Comparison of ENCODE assay signal across 16 cellular contexts in genomic region chr22:24696551-24697001, GRCh38.
DNase-seq lines count a peak whose midpoint lies in the region; ATAC-seq and TF ChIP-seq lines count a peak whose summit lies in the region.
"Had no signal": no experiment of that assay in that cellular context is flagged by ENCODE, and none has a peak within 500 bp of the region (broad histone marks: within the 10 kb centered on the region; RNA-seq: fewer than 3 reads in every experiment).

No MANE protein-coding gene starts in this region.

- WGBS in neuronal stem cell (ENCODE audit: extremely low coverage in 2 of 2, insufficient read length in 2 of 2, insufficient replicate concordance in 1 of 2), 2 donors = no CpG with 5 or more reads among the region's 9 CpGs

- peak overlapping the region; percentile 89 for H3K18ac ChIP-seq in neuronal stem cell (ENCODE audit: low read length)

- peak overlapping the region; percentile 94 for H2BK5ac ChIP-seq in neuronal stem cell (ENCODE audit: low read length)

- no peak for DNase-seq in MM.1S
- no peak for DNase-seq in left ventricle myocardium superior
- no peak for DNase-seq in neuronal stem cell (ENCODE audit: low spot score)
- no peak for DNase-seq in NOMO-1 (lab: John Stamatoyannopoulos, UW; ENCODE audit: unreplicated experiment in 2 of 2)
- no peak for DNase-seq in stimulated activated CD4-positive, alpha-beta T cell treated with anti-CD3 and anti-CD28 coated beads, Interleukin-15, amount 100 ng/mL, for 24 hours
- DNase-seq in islet precursor cell = no peak
- DNase-seq: activated CD4-positive, alpha-beta memory T cell treated with anti-CD3 and anti-CD28 coated beads, Interleukin-2, amount 10 ng/mL, durations not matched to agents 7 days and 5 days; activated naive CD8-positive, alpha-beta T cell treated with anti-CD3 and anti-CD28 coated beads, Interleukin-2, amount 50 U/mL, for 24 hours; KG1; mammary epithelial cell; NCI-H1092 treated with DMSO at 0.1 percent for 48 hours; NCI-H82; SW 1271 had no signal

- H2AK5ac ChIP-seq in neuronal stem cell (ENCODE audit: low read depth, low read length) = peak overlapping the region; percentile 66

- H3K9me2 ChIP-seq in MM.1S (replicated peaks; ENCODE audit: insufficient read depth, low read length) = no peaks in the 10 kb centered on the region

- H3K4me2 ChIP-seq in MM.1S (ENCODE audit: low read depth, low read length) (no peak overlapping the region; the same call in 1 of the 2 replicates), neuronal stem cell (ENCODE audit: insufficient read depth, low read length, poor library complexity, severe bottlenecking) (no peak overlapping the region)

- H3K9me3 ChIP-seq in MM.1S (replicated peaks; ENCODE audit: insufficient read depth, low read length) = no peaks in the 10 kb centered on the region
- H3K9me3 ChIP-seq in neuronal stem cell (replicated peaks in 1 of 2; ENCODE audit: control insufficient read depth in 2 of 2, insufficient read depth in 1 of 2, low read depth in 1 of 2, low read length in 2 of 2) = peaks cover 0 to 1% of the 10 kb centered on the region in 2 donors

- H3F3A ChIP-seq in MM.1S (ENCODE audit: insufficient read depth, low read length) = no peaks in the 10 kb centered on the region

- ATAC-seq in left ventricle myocardium superior = peak; percentile 35
- ATAC-seq in HG02840 (IDR thresholded peaks at IDR 0.05; ENCODE audit: low FRiP score, unreplicated experiment) = no peak
- ATAC-seq: activated naive CD8-positive, alpha-beta T cell treated with anti-CD3 and anti-CD28 coated beads, Interleukin-2, amount 50 U/mL, for 24 hours; esophagus mucosa had no signal

- H3K27me3 ChIP-seq in MM.1S (replicated peaks; ENCODE audit: insufficient read depth, low read length) = no peaks in the 10 kb centered on the region
- H3K27me3 ChIP-seq in neuronal stem cell (ENCODE audit: control insufficient read depth in 3 of 3, insufficient read depth in 3 of 3, low read depth in 1 of 3, low read length in 3 of 3) = peaks cover 0 to 17% (median 0%) of the 10 kb centered on the region in 3 experiments

- H3K23ac ChIP-seq in neuronal stem cell (ENCODE audit: low read depth, low read length, poor library complexity) = peak overlapping the region; percentile 55

- H3K79me2 ChIP-seq in MM.1S (ENCODE audit: low read length) = no peaks in the 10 kb centered on the region

- no peak overlapping the region for H3K4ac ChIP-seq in neuronal stem cell (ENCODE audit: low read length)

- peak overlapping the region; percentile 92 for H4K8ac ChIP-seq in neuronal stem cell (ENCODE audit: low read depth, low read length)

- peak overlapping the region; percentile 82 for H3K14ac ChIP-seq in neuronal stem cell (ENCODE audit: low read length)

- H3K4me1 ChIP-seq in MM.1S (ENCODE audit: low read length) (peaks cover 19% of the 10 kb centered on the region), neuronal stem cell (ENCODE audit: control insufficient read depth in 2 of 2, insufficient read depth in 1 of 2, low read depth in 1 of 2, low read length in 2 of 2) (peaks cover 11 to 18% of the 10 kb centered on the region in 2 donors)

- peak overlapping the region; percentile 81 for H2BK120ac ChIP-seq in neuronal stem cell (ENCODE audit: low read depth, low read length)

- H3K79me1 ChIP-seq in neuronal stem cell (ENCODE audit: low read depth, low read length) = peaks cover 1% of the 10 kb centered on the region

- peak overlapping the region; percentile 39 for H3K27ac ChIP-seq in C4-2B
- no peak overlapping the region for H3K27ac ChIP-seq in MM.1S (ENCODE audit: low read length)
- no peak overlapping the region for H3K27ac ChIP-seq in neuronal stem cell (replicated peaks; ENCODE audit: low read length)

- intact Hi-C loops in left ventricle myocardium superior (cut with micrococcal nuclease) = no loop called here

- H2BK12ac ChIP-seq in neuronal stem cell (ENCODE audit: low read length) = peak overlapping the region; percentile 22

- TF ChIP-seq CTCF in C4-2B (conservative IDR thresholded peaks at IDR 0.05) = no peak
- no peak for TF ChIP-seq CTCF in MM.1S (IDR thresholded peaks at IDR 0.05; ENCODE audit: low read length)

- H4K20me1 ChIP-seq in MM.1S (ENCODE audit: insufficient read depth, low read length) = no peaks in the 10 kb centered on the region

- H4K91ac ChIP-seq in neuronal stem cell (ENCODE audit: low read depth, low read length, poor library complexity) = no peak overlapping the region

- no peak overlapping the region for H3K9ac ChIP-seq in MM.1S (ENCODE audit: low read length)
- peak overlapping the region; percentile 77 for H3K9ac ChIP-seq in neuronal stem cell (ENCODE audit: low read depth, low read length, poor library complexity)

- H3K36me3 ChIP-seq in MM.1S (replicated peaks; ENCODE audit: insufficient read depth, low read length) = no peaks in the 10 kb centered on the region
- no peaks in the 10 kb centered on the region for H3K36me3 ChIP-seq in neuronal stem cell (replicated peaks in 1 of 2; ENCODE audit: control insufficient read depth in 2 of 2, insufficient read depth in 2 of 2, low read length in 2 of 2)

- H2AFZ ChIP-seq in MM.1S (ENCODE audit: low read length) (peak overlapping the region; percentile 42; the same call in 1 of the 2 replicates), neuronal stem cell (ENCODE audit: low read length) (peak overlapping the region; percentile 63)

- H3K4me3 ChIP-seq in MM.1S (ENCODE audit: low read length) = no peak overlapping the region
- no peak overlapping the region for H3K4me3 ChIP-seq in neuronal stem cell (ENCODE audit: low read length in 2 of 2)

- peak overlapping the region; percentile 95 for H2BK15ac ChIP-seq in neuronal stem cell (ENCODE audit: low read length)
